1 cellular context compared by ENCODE assay signal in the genomic region with DNA sequence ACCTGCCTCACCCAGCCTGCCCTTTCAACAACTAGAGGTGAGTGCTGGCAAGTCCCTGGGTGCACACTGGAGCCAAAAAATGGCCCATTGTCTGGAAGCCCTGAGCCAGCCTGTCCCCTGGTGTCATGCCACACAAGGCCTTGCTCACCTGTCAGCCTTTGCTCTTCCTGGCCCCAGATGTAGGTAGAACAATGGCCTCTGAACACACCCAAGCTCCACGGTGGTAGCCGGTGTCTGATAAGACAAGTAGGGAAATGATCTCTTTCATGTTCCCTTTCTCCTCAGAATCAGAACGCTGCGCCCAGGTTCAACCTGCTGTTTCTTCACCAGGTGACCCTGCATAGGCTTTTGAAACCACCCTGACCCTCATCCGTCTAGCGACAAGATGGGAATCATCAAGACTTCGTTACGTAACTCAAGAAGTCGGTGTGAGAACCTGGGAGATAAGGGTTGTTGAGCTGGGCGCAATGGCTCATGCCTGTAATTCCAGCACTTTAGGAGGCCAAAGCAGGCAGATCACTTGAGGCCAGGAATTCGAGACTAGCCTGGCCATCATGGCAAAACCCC.
TF ChIP-seq lines count a peak whose summit lies in the region.

No MANE protein-coding gene starts in this region.

TF ChIP-seq in GM12878, 131 proteins besides CTCF, POLR2A, EP300 and RAD21:
- TF ChIP-seq YY1 (IDR thresholded peaks at IDR 0.05; ENCODE audit: low read depth, low read length) (no peak), STAT3 (IDR thresholded peaks at IDR 0.05; ENCODE audit: low read depth, low read length) (no peak), IRF4 (IDR thresholded peaks at IDR 0.05; ENCODE audit: low read depth, low read length) (no peak), TARDBP (IDR thresholded peaks at IDR 0.05; ENCODE audit: borderline replicate concordance) (no peak), HCFC1 (IDR thresholded peaks at IDR 0.05; ENCODE audit: low read length) (no peak), PAX5 (IDR thresholded peaks at IDR 0.05; ENCODE audit: borderline replicate concordance, low read depth, low read length) (no peak), RELA (IDR thresholded peaks at IDR 0.05; ENCODE audit: borderline replicate concordance, partially characterized antibody) (no peak), DPF2 (IDR thresholded peaks at IDR 0.05) (no peak), PML (IDR thresholded peaks at IDR 0.05; ENCODE audit: low read length) (no peak), FOXK2 (IDR thresholded peaks at IDR 0.05) (no peak), NR2C1 (IDR thresholded peaks at IDR 0.05) (no peak)
- TF ChIP-seq, protein P1, sequence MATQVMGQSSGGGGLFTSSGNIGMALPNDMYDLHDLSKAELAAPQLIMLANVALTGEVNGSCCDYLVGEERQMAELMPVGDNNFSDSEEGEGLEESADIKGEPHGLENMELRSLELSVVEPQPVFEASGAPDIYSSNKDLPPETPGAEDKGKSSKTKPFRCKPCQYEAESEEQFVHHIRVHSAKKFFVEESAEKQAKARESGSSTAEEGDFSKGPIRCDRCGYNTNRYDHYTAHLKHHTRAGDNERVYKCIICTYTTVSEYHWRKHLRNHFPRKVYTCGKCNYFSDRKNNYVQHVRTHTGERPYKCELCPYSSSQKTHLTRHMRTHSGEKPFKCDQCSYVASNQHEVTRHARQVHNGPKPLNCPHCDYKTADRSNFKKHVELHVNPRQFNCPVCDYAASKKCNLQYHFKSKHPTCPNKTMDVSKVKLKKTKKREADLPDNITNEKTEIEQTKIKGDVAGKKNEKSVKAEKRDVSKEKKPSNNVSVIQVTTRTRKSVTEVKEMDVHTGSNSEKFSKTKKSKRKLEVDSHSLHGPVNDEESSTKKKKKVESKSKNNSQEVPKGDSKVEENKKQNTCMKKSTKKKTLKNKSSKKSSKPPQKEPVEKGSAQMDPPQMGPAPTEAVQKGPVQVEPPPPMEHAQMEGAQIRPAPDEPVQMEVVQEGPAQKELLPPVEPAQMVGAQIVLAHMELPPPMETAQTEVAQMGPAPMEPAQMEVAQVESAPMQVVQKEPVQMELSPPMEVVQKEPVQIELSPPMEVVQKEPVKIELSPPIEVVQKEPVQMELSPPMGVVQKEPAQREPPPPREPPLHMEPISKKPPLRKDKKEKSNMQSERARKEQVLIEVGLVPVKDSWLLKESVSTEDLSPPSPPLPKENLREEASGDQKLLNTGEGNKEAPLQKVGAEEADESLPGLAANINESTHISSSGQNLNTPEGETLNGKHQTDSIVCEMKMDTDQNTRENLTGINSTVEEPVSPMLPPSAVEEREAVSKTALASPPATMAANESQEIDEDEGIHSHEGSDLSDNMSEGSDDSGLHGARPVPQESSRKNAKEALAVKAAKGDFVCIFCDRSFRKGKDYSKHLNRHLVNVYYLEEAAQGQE (IDR thresholded peaks at IDR 0.05; ENCODE audit: low read depth, low read length): no peak
- TF ChIP-seq, protein P2, sequence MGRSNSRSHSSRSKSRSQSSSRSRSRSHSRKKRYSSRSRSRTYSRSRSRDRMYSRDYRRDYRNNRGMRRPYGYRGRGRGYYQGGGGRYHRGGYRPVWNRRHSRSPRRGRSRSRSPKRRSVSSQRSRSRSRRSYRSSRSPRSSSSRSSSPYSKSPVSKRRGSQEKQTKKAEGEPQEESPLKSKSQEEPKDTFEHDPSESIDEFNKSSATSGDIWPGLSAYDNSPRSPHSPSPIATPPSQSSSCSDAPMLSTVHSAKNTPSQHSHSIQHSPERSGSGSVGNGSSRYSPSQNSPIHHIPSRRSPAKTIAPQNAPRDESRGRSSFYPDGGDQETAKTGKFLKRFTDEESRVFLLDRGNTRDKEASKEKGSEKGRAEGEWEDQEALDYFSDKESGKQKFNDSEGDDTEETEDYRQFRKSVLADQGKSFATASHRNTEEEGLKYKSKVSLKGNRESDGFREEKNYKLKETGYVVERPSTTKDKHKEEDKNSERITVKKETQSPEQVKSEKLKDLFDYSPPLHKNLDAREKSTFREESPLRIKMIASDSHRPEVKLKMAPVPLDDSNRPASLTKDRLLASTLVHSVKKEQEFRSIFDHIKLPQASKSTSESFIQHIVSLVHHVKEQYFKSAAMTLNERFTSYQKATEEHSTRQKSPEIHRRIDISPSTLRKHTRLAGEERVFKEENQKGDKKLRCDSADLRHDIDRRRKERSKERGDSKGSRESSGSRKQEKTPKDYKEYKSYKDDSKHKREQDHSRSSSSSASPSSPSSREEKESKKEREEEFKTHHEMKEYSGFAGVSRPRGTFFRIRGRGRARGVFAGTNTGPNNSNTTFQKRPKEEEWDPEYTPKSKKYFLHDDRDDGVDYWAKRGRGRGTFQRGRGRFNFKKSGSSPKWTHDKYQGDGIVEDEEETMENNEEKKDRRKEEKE (IDR thresholded peaks at IDR 0.05): no peak
